In genomic region chr13:45584816-45585215, GRCh38 we compare ENCODE assay signal across 17 cellular contexts. TPM values are rescaled to one million over a fixed set of nuclear protein-coding genes. Genes with fewer than 3 reads are reported as not detected.
DNase-seq lines count a peak whose midpoint lies in the region; ATAC-seq and TF ChIP-seq lines count a peak whose summit lies in the region.
"Had no signal": no experiment of that assay in that cellular context is flagged by ENCODE, and none has a peak within 500 bp of the region (broad histone marks: within the 10 kb centered on the region; RNA-seq: fewer than 3 reads in every experiment).

No MANE protein-coding gene starts in this region.

- H3K4me1 Mint-ChIP-seq in stimulated activated effector memory CD8-positive, alpha-beta T cell treated with anti-CD3 and anti-CD28 coated beads, Interleukin-12 subunit alpha, Interleukin-12 subunit beta, amount 100 ng/mL, for 72 hours, result no peaks in the 10 kb centered on the region
- H3K4me1 Mint-ChIP-seq: activated CD4-positive, alpha-beta T cell treated with anti-CD3 and anti-CD28 coated beads, Interleukin-2, amount 10 ng/mL, durations not matched to agents 24 days and 14 days; CD4-positive, CD25-positive, alpha-beta regulatory T cell; central memory CD8-positive, alpha-beta T cell had no signal

- H3K27ac ChIP-seq in PC-3 (ENCODE audit: low read length), result no peak overlapping the region
- H3K27ac ChIP-seq: esophagus muscularis mucosa had no signal

- no peak overlapping the region for H3K4me2 ChIP-seq in PC-3 (ENCODE audit: low read length)

- no peak overlapping the region for H3K27ac Mint-ChIP-seq in stimulated activated effector memory CD8-positive, alpha-beta T cell treated with anti-CD3 and anti-CD28 coated beads, Interleukin-12 subunit alpha, Interleukin-12 subunit beta, amount 100 ng/mL, for 72 hours
- H3K27ac Mint-ChIP-seq: activated CD4-positive, alpha-beta T cell treated with anti-CD3 and anti-CD28 coated beads, Interleukin-2, amount 10 ng/mL, durations not matched to agents 24 days and 14 days; CD4-positive, CD25-positive, alpha-beta regulatory T cell; naive thymus-derived CD4-positive, alpha-beta T cell had no signal

- POLR2A ChIA-PET in PC-3 (lab: Charles Lee; ENCODE audit: unreplicated experiment), result no interaction called here

- H3K9me2 ChIP-seq in PC-3 (replicated peaks; ENCODE audit: low read length), result no peaks in the 10 kb centered on the region

- H3K36me3 ChIP-seq in PC-3 (ENCODE audit: low read depth, low read length), result no peaks in the 10 kb centered on the region
- H3K36me3 ChIP-seq: esophagus muscularis mucosa had no signal

- TF ChIP-seq CTCF in PC-3 (conservative IDR thresholded peaks at IDR 0.05; ENCODE audit: low read depth, low read length), result peak; percentile 39; the same call in 1 of the 2 replicates
- peak; percentile 6 for TF ChIP-seq CTCF in fibroblast of pulmonary artery (IDR thresholded peaks at IDR 0.05; ENCODE audit: low read length, missing control alignments)

- no peaks in the 10 kb centered on the region for H3K4me1 ChIP-seq in PC-3 (ENCODE audit: insufficient read depth, low read length)
- H3K4me1 ChIP-seq: esophagus muscularis mucosa had no signal

- no peaks in the 10 kb centered on the region for H4K20me1 ChIP-seq in PC-3 (ENCODE audit: low read length)

- CTCF ChIA-PET in PC-3 (lab: Charles Lee), result no interaction called here

- BruUV-seq in PC-3 (replicated peaks; lab: Mats Ljungman, UMichigan), result no TSS peak

- H2AFZ ChIP-seq in PC-3 (ENCODE audit: low read length), result no peak overlapping the region

- ATAC-seq in PC-3, result no peak
- ATAC-seq in stimulated activated effector memory CD8-positive, alpha-beta T cell treated with anti-CD3 and anti-CD28 coated beads, Interleukin-12 subunit alpha, Interleukin-12 subunit beta, amount 100 ng/mL, for 72 hours, result no peak
- ATAC-seq in GM21717 (IDR thresholded peaks at IDR 0.05; ENCODE audit: unreplicated experiment), result no peak
- ATAC-seq: naive thymus-derived CD4-positive, alpha-beta T cell had no signal

- H3K4me3 ChIP-seq in PC-3 (ENCODE audit: low read length), result no peak overlapping the region
- no peak overlapping the region for H3K4me3 ChIP-seq in fibroblast of pulmonary artery (replicated peaks; ENCODE audit: low read depth, low read length)
- H3K4me3 ChIP-seq: esophagus muscularis mucosa had no signal

- no peak overlapping the region for H3K4me3 Mint-ChIP-seq in stimulated activated effector memory CD8-positive, alpha-beta T cell treated with anti-CD3 and anti-CD28 coated beads, Interleukin-12 subunit alpha, Interleukin-12 subunit beta, amount 100 ng/mL, for 72 hours
- H3K4me3 Mint-ChIP-seq: activated CD4-positive, alpha-beta T cell treated with anti-CD3 and anti-CD28 coated beads, Interleukin-2, amount 10 ng/mL, durations not matched to agents 24 days and 14 days; CD4-positive, CD25-positive, alpha-beta regulatory T cell; central memory CD8-positive, alpha-beta T cell; naive thymus-derived CD4-positive, alpha-beta T cell had no signal

- H3F3A ChIP-seq in PC-3 (ENCODE audit: low read length, unreplicated experiment), result no peaks in the 10 kb centered on the region

- no peaks in the 10 kb centered on the region for H3K9me3 Mint-ChIP-seq in stimulated activated effector memory CD8-positive, alpha-beta T cell treated with anti-CD3 and anti-CD28 coated beads, Interleukin-12 subunit alpha, Interleukin-12 subunit beta, amount 100 ng/mL, for 72 hours
- H3K9me3 Mint-ChIP-seq: activated CD4-positive, alpha-beta T cell treated with anti-CD3 and anti-CD28 coated beads, Interleukin-2, amount 10 ng/mL, durations not matched to agents 24 days and 14 days; central memory CD8-positive, alpha-beta T cell; naive thymus-derived CD4-positive, alpha-beta T cell had no signal

- peak; percentile 3 for DNase-seq in ACHN
- peak; percentile 34 for DNase-seq in ELF-1 (ENCODE audit: low read depth, low spot score)
- DNase-seq in PC-3, result peak; percentile 9
- no peak for DNase-seq in fibroblast of pulmonary artery (ENCODE audit: low read depth)
- no peak for DNase-seq in stimulated activated effector memory CD8-positive, alpha-beta T cell treated with anti-CD3 and anti-CD28 coated beads, Interleukin-12 subunit alpha, Interleukin-12 subunit beta, amount 100 ng/mL, for 72 hours (ENCODE audit: low spot score in 2 of 2)
- no peak for DNase-seq in AG20443 (ENCODE audit: low spot score)
- DNase-seq in DMS114 treated with DMSO at 0.1 percent for 48 hours (lab: John Stamatoyannopoulos, UW; ENCODE audit: unreplicated experiment), result no peak
- DNase-seq: activated CD4-positive, alpha-beta T cell treated with anti-CD3 and anti-CD28 coated beads, Interleukin-2, amount 10 ng/mL, durations not matched to agents 24 days and 14 days; activated effector memory CD4-positive, alpha-beta T cell treated with anti-CD3 and anti-CD28 coated beads, Interleukin-2, amount 50 U/mL, for 16 hours; CD4-positive, CD25-positive, alpha-beta regulatory T cell; naive thymus-derived CD4-positive, alpha-beta T cell; NCI-H1436; T-helper 1 cell had no signal

- in situ Hi-C loops in ACHN (cut with HindIII; ENCODE audit: low pct_ligation_motif_present, low pct_unique_long_range_greater_than_20kb, low sequenced_read_pairs), result no loop called here

- no peaks in the 10 kb centered on the region for H3K36me3 Mint-ChIP-seq in stimulated activated effector memory CD8-positive, alpha-beta T cell treated with anti-CD3 and anti-CD28 coated beads, Interleukin-12 subunit alpha, Interleukin-12 subunit beta, amount 100 ng/mL, for 72 hours
- H3K36me3 Mint-ChIP-seq: naive thymus-derived CD4-positive, alpha-beta T cell had no signal

- intact Hi-C loops in PC-3 (cut with micrococcal nuclease), result no loop called here

- H3K9ac ChIP-seq in PC-3 (ENCODE audit: low read length), result no peak overlapping the region

- no peaks in the 10 kb centered on the region for H3K27me3 ChIP-seq in PC-3 (ENCODE audit: low read length)
- H3K27me3 ChIP-seq: esophagus muscularis mucosa had no signal

- H3K9me3 ChIP-seq in PC-3 (ENCODE audit: low read length), result no peaks in the 10 kb centered on the region
- H3K9me3 ChIP-seq: esophagus muscularis mucosa had no signal

- no peaks in the 10 kb centered on the region for H3K79me2 ChIP-seq in PC-3 (ENCODE audit: low read length)

RNA-seq across cellular contexts. Expression of gene ERICH6B, which starts 30.7 kb away (rescaled TPM):
- not detected in 2 replicates for total RNA-seq in PC-3 (2014; rRNA removed)
- total RNA-seq: activated CD4-positive, alpha-beta T cell treated with anti-CD3 and anti-CD28 coated beads, Interleukin-2, amount 10 ng/mL, durations not matched to agents 24 days and 14 days; CD4-positive, CD25-positive, alpha-beta regulatory T cell; esophagus muscularis mucosa; naive thymus-derived CD4-positive, alpha-beta T cell; subcutaneous adipose tissue had no signal

Comparison
In these comparisons a context has a peak if more than half of its experiments do, and no peak if none do; other contexts are left out.
1. DNase-seq: peak in ACHN (single experiment), ELF-1 (single experiment) and PC-3 (single experiment); none in fibroblast of pulmonary artery (single experiment), stimulated activated effector memory CD8-positive, alpha-beta T cell treated with anti-CD3 and anti-CD28 coated beads, Interleukin-12 subunit alpha, Interleukin-12 subunit beta, amount 100 ng/mL, for 72 hours (0 of 2), AG20443 (single experiment) and DMS114 treated with DMSO at 0.1 percent for 48 hours (single experiment).